In the genomic region with DNA sequence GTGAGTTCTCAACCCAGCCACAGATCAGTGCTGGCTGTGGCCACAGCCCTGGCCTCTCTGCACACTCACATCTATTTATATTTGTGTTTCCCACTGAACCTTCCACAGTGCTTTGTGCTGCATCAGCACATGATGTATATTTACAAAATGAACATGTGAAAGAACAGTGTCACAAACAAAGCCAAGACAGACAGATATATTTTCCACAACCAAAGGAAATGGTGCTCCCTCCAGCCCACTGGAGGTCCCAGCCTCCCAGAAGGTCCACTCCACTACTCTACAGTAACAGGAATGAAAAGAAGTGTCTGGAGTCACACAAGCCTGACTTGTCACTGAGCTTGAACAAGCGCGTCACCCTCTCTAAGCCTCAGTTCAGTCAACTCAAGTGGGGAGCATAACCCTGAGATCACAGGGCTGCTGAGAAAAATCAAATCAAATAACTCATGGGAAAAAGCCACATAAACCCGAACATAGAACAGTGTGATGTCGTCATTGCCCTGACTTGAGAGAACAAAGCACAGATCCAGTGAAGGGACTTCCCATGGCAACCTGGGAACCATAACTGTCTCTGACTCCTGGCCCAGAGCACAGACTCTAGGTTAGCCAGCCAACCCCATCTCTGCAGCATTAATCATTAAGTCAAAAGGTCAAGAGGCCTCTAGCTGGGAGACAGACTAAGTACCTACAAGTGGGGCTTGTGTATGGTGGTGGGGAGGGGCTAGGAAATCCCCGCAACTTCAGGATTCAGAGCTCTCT, we compare ENCODE assay signal across 1 cellular context.
TF ChIP-seq lines count a peak whose summit lies in the region.

No MANE protein-coding gene starts in this region.

TF ChIP-seq in GM23338, 12 proteins besides CTCF, POLR2A, EP300 and RAD21 (continued from another document):
- TF ChIP-seq, protein P1, sequence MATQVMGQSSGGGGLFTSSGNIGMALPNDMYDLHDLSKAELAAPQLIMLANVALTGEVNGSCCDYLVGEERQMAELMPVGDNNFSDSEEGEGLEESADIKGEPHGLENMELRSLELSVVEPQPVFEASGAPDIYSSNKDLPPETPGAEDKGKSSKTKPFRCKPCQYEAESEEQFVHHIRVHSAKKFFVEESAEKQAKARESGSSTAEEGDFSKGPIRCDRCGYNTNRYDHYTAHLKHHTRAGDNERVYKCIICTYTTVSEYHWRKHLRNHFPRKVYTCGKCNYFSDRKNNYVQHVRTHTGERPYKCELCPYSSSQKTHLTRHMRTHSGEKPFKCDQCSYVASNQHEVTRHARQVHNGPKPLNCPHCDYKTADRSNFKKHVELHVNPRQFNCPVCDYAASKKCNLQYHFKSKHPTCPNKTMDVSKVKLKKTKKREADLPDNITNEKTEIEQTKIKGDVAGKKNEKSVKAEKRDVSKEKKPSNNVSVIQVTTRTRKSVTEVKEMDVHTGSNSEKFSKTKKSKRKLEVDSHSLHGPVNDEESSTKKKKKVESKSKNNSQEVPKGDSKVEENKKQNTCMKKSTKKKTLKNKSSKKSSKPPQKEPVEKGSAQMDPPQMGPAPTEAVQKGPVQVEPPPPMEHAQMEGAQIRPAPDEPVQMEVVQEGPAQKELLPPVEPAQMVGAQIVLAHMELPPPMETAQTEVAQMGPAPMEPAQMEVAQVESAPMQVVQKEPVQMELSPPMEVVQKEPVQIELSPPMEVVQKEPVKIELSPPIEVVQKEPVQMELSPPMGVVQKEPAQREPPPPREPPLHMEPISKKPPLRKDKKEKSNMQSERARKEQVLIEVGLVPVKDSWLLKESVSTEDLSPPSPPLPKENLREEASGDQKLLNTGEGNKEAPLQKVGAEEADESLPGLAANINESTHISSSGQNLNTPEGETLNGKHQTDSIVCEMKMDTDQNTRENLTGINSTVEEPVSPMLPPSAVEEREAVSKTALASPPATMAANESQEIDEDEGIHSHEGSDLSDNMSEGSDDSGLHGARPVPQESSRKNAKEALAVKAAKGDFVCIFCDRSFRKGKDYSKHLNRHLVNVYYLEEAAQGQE (IDR thresholded peaks at IDR 0.05; ENCODE audit: unreplicated experiment) = no peak
- no peak for TF ChIP-seq JUNB (IDR thresholded peaks at IDR 0.05; ENCODE audit: unreplicated experiment)
- TF ChIP-seq STAT1 (IDR thresholded peaks at IDR 0.05; ENCODE audit: unreplicated experiment) = no peak
- TF ChIP-seq EZH2phosphoT487 (IDR thresholded peaks at IDR 0.05; ENCODE audit: unreplicated experiment) = no peak
- TF ChIP-seq ZNF114 (CRISPR knock-in tag; IDR thresholded peaks at IDR 0.05) = no peak
